Comparison of ENCODE assay signal across 1 cellular context in the genomic region with DNA sequence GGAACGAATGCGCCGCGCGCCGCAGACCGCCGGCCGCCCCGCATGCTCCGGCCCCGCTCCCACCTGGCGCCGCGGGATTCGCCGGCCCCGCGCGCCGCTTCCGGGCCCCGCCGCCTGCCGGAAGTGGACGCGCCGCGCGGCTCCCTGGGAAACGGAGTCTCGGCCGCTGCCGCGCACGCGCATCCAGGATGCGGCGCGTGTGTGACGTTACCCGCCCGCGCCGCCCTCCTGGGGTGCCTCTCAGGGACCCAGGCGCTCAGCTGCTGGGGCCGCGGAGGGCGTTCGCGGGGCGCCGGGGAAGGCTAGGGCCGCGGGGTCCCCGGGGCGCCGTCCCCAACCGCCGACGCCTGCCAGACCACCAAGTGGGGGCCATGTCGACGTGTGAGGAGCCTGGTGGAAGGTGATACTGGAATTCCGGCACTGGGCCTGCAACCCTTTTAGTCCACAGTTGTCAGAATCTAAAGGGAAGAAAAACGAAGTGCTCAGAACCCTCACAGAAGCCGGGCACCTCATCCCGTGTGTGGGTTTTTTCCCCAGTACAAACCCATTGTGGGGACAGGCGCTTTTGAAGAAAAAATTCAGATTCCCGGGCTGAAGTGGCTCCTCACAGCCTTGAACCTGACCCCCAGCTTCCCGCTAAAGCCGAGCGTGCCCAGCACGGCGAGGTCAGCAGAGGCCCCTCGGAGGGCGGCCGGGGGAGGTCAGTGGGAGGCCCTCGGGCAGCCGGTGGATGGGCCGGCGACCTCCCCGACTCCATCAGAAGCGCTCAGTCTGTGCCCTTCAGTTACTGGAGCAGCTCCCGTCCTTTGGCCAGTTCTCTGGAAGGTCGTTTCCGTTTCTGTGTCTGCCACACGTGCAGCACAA.
TF ChIP-seq lines count a peak whose summit lies in the region.

A gene with protein sequence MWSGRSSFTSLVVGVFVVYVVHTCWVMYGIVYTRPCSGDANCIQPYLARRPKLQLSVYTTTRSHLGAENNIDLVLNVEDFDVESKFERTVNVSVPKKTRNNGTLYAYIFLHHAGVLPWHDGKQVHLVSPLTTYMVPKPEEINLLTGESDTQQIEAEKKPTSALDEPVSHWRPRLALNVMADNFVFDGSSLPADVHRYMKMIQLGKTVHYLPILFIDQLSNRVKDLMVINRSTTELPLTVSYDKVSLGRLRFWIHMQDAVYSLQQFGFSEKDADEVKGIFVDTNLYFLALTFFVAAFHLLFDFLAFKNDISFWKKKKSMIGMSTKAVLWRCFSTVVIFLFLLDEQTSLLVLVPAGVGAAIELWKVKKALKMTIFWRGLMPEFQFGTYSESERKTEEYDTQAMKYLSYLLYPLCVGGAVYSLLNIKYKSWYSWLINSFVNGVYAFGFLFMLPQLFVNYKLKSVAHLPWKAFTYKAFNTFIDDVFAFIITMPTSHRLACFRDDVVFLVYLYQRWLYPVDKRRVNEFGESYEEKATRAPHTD (minus strand): TSS at position 125 of the 864 bp plus-strand sequence. CDS start 258 bp downstream, outside the sequence.

TF ChIP-seq in HepG2, 621 proteins besides CTCF, POLR2A, EP300 and RAD21 (continued from another document and continues in another):
- TF ChIP-seq, protein P1, sequence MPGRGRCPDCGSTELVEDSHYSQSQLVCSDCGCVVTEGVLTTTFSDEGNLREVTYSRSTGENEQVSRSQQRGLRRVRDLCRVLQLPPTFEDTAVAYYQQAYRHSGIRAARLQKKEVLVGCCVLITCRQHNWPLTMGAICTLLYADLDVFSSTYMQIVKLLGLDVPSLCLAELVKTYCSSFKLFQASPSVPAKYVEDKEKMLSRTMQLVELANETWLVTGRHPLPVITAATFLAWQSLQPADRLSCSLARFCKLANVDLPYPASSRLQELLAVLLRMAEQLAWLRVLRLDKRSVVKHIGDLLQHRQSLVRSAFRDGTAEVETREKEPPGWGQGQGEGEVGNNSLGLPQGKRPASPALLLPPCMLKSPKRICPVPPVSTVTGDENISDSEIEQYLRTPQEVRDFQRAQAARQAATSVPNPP (CRISPR knock-in tag; IDR thresholded peaks at IDR 0.05): 0 out of 2 replicates have a peak, but pooled peaks have one; percentile 41
- TF ChIP-seq, protein P2, sequence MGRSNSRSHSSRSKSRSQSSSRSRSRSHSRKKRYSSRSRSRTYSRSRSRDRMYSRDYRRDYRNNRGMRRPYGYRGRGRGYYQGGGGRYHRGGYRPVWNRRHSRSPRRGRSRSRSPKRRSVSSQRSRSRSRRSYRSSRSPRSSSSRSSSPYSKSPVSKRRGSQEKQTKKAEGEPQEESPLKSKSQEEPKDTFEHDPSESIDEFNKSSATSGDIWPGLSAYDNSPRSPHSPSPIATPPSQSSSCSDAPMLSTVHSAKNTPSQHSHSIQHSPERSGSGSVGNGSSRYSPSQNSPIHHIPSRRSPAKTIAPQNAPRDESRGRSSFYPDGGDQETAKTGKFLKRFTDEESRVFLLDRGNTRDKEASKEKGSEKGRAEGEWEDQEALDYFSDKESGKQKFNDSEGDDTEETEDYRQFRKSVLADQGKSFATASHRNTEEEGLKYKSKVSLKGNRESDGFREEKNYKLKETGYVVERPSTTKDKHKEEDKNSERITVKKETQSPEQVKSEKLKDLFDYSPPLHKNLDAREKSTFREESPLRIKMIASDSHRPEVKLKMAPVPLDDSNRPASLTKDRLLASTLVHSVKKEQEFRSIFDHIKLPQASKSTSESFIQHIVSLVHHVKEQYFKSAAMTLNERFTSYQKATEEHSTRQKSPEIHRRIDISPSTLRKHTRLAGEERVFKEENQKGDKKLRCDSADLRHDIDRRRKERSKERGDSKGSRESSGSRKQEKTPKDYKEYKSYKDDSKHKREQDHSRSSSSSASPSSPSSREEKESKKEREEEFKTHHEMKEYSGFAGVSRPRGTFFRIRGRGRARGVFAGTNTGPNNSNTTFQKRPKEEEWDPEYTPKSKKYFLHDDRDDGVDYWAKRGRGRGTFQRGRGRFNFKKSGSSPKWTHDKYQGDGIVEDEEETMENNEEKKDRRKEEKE (IDR thresholded peaks at IDR 0.05): no peak
- TF ChIP-seq, protein P3, sequence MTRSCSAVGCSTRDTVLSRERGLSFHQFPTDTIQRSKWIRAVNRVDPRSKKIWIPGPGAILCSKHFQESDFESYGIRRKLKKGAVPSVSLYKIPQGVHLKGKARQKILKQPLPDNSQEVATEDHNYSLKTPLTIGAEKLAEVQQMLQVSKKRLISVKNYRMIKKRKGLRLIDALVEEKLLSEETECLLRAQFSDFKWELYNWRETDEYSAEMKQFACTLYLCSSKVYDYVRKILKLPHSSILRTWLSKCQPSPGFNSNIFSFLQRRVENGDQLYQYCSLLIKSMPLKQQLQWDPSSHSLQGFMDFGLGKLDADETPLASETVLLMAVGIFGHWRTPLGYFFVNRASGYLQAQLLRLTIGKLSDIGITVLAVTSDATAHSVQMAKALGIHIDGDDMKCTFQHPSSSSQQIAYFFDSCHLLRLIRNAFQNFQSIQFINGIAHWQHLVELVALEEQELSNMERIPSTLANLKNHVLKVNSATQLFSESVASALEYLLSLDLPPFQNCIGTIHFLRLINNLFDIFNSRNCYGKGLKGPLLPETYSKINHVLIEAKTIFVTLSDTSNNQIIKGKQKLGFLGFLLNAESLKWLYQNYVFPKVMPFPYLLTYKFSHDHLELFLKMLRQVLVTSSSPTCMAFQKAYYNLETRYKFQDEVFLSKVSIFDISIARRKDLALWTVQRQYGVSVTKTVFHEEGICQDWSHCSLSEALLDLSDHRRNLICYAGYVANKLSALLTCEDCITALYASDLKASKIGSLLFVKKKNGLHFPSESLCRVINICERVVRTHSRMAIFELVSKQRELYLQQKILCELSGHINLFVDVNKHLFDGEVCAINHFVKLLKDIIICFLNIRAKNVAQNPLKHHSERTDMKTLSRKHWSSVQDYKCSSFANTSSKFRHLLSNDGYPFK (CRISPR knock-in tag; IDR thresholded peaks at IDR 0.05; ENCODE audit: borderline replicate concordance): no peak
- TF ChIP-seq ZNF17 (CRISPR knock-in tag; IDR thresholded peaks at IDR 0.05) (no peak), ZNF383 (CRISPR knock-in tag; IDR thresholded peaks at IDR 0.05; ENCODE audit: borderline replicate concordance) (no peak), NCOR1 (IDR thresholded peaks at IDR 0.05; ENCODE audit: borderline replicate concordance, low read length) (peak; percentile 43; the same call in 1 of the 2 replicates), TMF1 (CRISPR knock-in tag; IDR thresholded peaks at IDR 0.05; ENCODE audit: low read depth) (peak; percentile 28; the same call in 1 of the 2 replicates), ZNF326 (CRISPR knock-in tag; IDR thresholded peaks at IDR 0.05; ENCODE audit: borderline replicate concordance) (no peak), SP5 (CRISPR knock-in tag; IDR thresholded peaks at IDR 0.05; ENCODE audit: borderline replicate concordance, low read depth) (no peak), DPF2 (CRISPR knock-in tag; IDR thresholded peaks at IDR 0.05; ENCODE audit: borderline replicate concordance, low read depth) (no peak), JUND (CRISPR knock-in tag; IDR thresholded peaks at IDR 0.05) (no peak), IKZF4 (CRISPR knock-in tag; IDR thresholded peaks at IDR 0.05; ENCODE audit: borderline replicate concordance, low read depth, not compliant biosample characterization) (no peak), XRCC5 (optimal IDR thresholded peaks at IDR 0.05; ENCODE audit: low read length) (no peak), KLF13 (CRISPR knock-in tag; IDR thresholded peaks at IDR 0.05) (no peak), NKX3-1 (CRISPR knock-in tag; IDR thresholded peaks at IDR 0.05) (no peak), MZF1 (CRISPR knock-in tag; IDR thresholded peaks at IDR 0.05; ENCODE audit: borderline replicate concordance) (no peak)
- TF ChIP-seq, protein P4, sequence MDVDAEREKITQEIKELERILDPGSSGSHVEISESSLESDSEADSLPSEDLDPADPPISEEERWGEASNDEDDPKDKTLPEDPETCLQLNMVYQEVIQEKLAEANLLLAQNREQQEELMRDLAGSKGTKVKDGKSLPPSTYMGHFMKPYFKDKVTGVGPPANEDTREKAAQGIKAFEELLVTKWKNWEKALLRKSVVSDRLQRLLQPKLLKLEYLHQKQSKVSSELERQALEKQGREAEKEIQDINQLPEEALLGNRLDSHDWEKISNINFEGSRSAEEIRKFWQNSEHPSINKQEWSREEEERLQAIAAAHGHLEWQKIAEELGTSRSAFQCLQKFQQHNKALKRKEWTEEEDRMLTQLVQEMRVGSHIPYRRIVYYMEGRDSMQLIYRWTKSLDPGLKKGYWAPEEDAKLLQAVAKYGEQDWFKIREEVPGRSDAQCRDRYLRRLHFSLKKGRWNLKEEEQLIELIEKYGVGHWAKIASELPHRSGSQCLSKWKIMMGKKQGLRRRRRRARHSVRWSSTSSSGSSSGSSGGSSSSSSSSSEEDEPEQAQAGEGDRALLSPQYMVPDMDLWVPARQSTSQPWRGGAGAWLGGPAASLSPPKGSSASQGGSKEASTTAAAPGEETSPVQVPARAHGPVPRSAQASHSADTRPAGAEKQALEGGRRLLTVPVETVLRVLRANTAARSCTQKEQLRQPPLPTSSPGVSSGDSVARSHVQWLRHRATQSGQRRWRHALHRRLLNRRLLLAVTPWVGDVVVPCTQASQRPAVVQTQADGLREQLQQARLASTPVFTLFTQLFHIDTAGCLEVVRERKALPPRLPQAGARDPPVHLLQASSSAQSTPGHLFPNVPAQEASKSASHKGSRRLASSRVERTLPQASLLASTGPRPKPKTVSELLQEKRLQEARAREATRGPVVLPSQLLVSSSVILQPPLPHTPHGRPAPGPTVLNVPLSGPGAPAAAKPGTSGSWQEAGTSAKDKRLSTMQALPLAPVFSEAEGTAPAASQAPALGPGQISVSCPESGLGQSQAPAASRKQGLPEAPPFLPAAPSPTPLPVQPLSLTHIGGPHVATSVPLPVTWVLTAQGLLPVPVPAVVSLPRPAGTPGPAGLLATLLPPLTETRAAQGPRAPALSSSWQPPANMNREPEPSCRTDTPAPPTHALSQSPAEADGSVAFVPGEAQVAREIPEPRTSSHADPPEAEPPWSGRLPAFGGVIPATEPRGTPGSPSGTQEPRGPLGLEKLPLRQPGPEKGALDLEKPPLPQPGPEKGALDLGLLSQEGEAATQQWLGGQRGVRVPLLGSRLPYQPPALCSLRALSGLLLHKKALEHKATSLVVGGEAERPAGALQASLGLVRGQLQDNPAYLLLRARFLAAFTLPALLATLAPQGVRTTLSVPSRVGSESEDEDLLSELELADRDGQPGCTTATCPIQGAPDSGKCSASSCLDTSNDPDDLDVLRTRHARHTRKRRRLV (CRISPR knock-in tag; IDR thresholded peaks at IDR 0.05): no peak
- TF ChIP-seq, protein P5, sequence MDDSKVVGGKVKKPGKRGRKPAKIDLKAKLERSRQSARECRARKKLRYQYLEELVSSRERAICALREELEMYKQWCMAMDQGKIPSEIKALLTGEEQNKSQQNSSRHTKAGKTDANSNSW (CRISPR knock-in tag; IDR thresholded peaks at IDR 0.05; ENCODE audit: borderline replicate concordance): no peak
- TF ChIP-seq, protein P6, sequence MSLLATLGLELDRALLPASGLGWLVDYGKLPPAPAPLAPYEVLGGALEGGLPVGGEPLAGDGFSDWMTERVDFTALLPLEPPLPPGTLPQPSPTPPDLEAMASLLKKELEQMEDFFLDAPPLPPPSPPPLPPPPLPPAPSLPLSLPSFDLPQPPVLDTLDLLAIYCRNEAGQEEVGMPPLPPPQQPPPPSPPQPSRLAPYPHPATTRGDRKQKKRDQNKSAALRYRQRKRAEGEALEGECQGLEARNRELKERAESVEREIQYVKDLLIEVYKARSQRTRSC (CRISPR knock-in tag; IDR thresholded peaks at IDR 0.05; ENCODE audit: low read depth): no peak
- TF ChIP-seq, protein P7, sequence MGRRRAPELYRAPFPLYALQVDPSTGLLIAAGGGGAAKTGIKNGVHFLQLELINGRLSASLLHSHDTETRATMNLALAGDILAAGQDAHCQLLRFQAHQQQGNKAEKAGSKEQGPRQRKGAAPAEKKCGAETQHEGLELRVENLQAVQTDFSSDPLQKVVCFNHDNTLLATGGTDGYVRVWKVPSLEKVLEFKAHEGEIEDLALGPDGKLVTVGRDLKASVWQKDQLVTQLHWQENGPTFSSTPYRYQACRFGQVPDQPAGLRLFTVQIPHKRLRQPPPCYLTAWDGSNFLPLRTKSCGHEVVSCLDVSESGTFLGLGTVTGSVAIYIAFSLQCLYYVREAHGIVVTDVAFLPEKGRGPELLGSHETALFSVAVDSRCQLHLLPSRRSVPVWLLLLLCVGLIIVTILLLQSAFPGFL (CRISPR knock-in tag; IDR thresholded peaks at IDR 0.05): no peak
- TF ChIP-seq, protein P8, sequence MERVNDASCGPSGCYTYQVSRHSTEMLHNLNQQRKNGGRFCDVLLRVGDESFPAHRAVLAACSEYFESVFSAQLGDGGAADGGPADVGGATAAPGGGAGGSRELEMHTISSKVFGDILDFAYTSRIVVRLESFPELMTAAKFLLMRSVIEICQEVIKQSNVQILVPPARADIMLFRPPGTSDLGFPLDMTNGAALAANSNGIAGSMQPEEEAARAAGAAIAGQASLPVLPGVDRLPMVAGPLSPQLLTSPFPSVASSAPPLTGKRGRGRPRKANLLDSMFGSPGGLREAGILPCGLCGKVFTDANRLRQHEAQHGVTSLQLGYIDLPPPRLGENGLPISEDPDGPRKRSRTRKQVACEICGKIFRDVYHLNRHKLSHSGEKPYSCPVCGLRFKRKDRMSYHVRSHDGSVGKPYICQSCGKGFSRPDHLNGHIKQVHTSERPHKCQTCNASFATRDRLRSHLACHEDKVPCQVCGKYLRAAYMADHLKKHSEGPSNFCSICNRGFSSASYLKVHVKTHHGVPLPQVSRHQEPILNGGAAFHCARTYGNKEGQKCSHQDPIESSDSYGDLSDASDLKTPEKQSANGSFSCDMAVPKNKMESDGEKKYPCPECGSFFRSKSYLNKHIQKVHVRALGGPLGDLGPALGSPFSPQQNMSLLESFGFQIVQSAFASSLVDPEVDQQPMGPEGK (CRISPR knock-in tag; IDR thresholded peaks at IDR 0.05): no peak
- TF ChIP-seq, protein P9, sequence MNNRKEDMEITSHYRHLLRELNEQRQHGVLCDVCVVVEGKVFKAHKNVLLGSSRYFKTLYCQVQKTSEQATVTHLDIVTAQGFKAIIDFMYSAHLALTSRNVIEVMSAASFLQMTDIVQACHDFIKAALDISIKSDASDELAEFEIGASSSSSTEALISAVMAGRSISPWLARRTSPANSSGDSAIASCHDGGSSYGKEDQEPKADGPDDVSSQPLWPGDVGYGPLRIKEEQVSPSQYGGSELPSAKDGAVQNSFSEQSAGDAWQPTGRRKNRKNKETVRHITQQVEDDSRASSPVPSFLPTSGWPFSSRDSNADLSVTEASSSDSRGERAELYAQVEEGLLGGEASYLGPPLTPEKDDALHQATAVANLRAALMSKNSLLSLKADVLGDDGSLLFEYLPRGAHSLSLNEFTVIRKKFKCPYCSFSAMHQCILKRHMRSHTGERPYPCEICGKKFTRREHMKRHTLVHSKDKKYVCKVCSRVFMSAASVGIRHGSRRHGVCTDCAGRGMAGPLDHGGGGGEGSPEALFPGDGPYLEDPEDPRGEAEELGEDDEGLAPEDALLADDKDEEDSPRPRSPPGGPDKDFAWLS (CRISPR knock-in tag; IDR thresholded peaks at IDR 0.05; ENCODE audit: borderline replicate concordance): no peak
